In the genomic region with DNA sequence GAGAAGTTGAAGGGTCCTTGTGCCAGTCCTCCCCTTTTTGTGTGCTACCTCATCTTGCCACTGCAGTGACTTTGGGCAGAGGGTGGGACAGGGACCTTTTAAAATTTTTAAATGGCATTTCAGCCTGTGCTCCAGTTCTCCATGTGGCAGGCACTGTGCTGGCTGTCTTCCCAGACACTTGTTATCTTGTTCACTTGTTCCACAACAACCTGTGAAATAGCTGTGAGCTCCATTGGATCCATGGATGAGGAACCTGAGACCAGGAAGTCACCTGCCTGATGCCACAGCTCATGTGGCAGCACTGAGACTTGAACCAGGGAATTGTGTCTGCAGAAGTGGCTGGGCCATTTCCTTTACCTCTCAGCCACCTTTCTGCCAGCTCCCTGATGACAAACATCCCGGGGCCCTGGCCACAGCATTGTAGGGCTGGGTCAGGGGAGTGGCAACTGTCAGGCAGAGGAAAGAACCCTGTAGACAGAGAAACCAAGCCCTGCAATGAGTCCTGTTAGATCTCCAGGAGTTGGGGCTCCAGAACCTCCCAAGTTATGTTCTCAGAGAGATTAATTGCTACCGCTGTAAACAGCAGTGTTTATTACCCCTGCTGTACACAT, we compare ENCODE assay signal across 10 cellular contexts. TPM values are rescaled to one million over a fixed set of nuclear protein-coding genes. Genes with fewer than 3 reads are reported as not detected.
DNase-seq lines count a peak whose midpoint lies in the region; ATAC-seq, FAIRE-seq and TF ChIP-seq lines count a peak whose summit lies in the region.
"Had no signal": no experiment of that assay in that cellular context is flagged by ENCODE, and none has a peak within 500 bp of the region (broad histone marks: within the 10 kb centered on the region; RNA-seq: fewer than 3 reads in every experiment).

No MANE protein-coding gene starts in this region.

- intact Hi-C loops in activated CD4-positive, alpha-beta memory T cell treated with anti-CD3 and anti-CD28 coated beads for 36 hours (cut with micrococcal nuclease), result no loop called here
- intact Hi-C loops in esophagus muscularis mucosa (cut with DNase I) (no loop called here), head of caudate nucleus (cut with DNase I) (no loop called here)

- no peak for TF ChIP-seq CTCF in esophagus muscularis mucosa (IDR thresholded peaks at IDR 0.05)
- no peak for TF ChIP-seq CTCF in parathyroid adenoma (IDR thresholded peaks at IDR 0.05)

- H3K9ac ChIP-seq in parathyroid adenoma, result no peak overlapping the region

- H3K79me2 ChIP-seq in parathyroid adenoma, result peaks cover 3% of the 10 kb centered on the region

- H3K27ac ChIP-seq in CD8-positive, alpha-beta memory T cell (ENCODE audit: low read depth, low read length), result peak overlapping the region; percentile 79
- H3K27ac ChIP-seq in esophagus muscularis mucosa (replicated peaks in 1 of 4) (peak overlapping the region; percentile 78 to 99 (median 96)), parathyroid adenoma (peak overlapping the region; percentile 52)

- DNase-seq in CD8-positive, alpha-beta memory T cell, result peak in 3 of 5 donors; percentile 31 to 65 (median 48)
- DNase-seq in activated CD4-positive, alpha-beta memory T cell treated with anti-CD3 and anti-CD28 coated beads for 36 hours, result peak; percentile 72
- DNase-seq in esophagus muscularis mucosa (ENCODE audit: extremely low spot score) (no peak), HTR-8/SVneo (ENCODE audit: insufficient read length, low spot score) (no peak), HAP-1 (ENCODE audit: low spot score in 2 of 2) (no peak), head of caudate nucleus (no peak)
- DNase-seq: GF-D8, H7 had no signal

- WGBS in esophagus muscularis mucosa, result no CpG with 5 or more reads among the region's 2 CpGs

- H3K4me1 ChIP-seq in CD8-positive, alpha-beta memory T cell (ENCODE audit: insufficient read depth, low read length), result peaks cover 93% of the 10 kb centered on the region
- H3K4me1 ChIP-seq in esophagus muscularis mucosa, result peaks cover 95 to 100% (median 99%) of the 10 kb centered on the region in 4 donors
- H3K4me1 ChIP-seq in parathyroid adenoma, result peaks cover 43% of the 10 kb centered on the region
- peaks cover 17% of the 10 kb centered on the region for H3K4me1 ChIP-seq in HAP-1

- H3K27me3 ChIP-seq in CD8-positive, alpha-beta memory T cell (ENCODE audit: insufficient read depth, low read length, poor library complexity, severe bottlenecking), result no peaks in the 10 kb centered on the region
- H3K27me3 ChIP-seq in esophagus muscularis mucosa (no peaks in the 10 kb centered on the region), parathyroid adenoma (ENCODE audit: control insufficient read depth, insufficient read depth, low read length) (no peaks in the 10 kb centered on the region), HAP-1 (ENCODE audit: low read depth) (no peaks in the 10 kb centered on the region)

- POLR2A ChIA-PET in CD8-positive, alpha-beta memory T cell (lab: Charles Lee), result interaction anchor here (1.1 to 3.7 kb wide), 5 partner anchors 14 to 142 kb away, joined by 3 to 34 read pairs (median 8); a partner anchor contains a TSS
- POLR2A ChIA-PET in activated CD4-positive, alpha-beta memory T cell treated with anti-CD3 and anti-CD28 coated beads for 36 hours (lab: Charles Lee), result interaction anchor here (0.9 to 3.3 kb wide), 4 partner anchors 27 to 89 kb away, joined by 3 to 17 read pairs (median 10); a partner anchor contains a TSS

- H3K36me3 ChIP-seq in CD8-positive, alpha-beta memory T cell (ENCODE audit: insufficient read depth, low read length), result peaks cover 20% of the 10 kb centered on the region
- peaks cover 10 to 55% (median 44%) of the 10 kb centered on the region in 4 donors for H3K36me3 ChIP-seq in esophagus muscularis mucosa
- H3K36me3 ChIP-seq in parathyroid adenoma (ENCODE audit: control insufficient read depth, insufficient read depth, low read length), result no peaks in the 10 kb centered on the region
- H3K36me3 ChIP-seq in HAP-1 (replicated peaks), result peaks cover 70% of the 10 kb centered on the region

- H3K9me3 Mint-ChIP-seq in CD8-positive, alpha-beta memory T cell, result no peaks in the 10 kb centered on the region
- H3K9me3 Mint-ChIP-seq in activated CD4-positive, alpha-beta memory T cell treated with anti-CD3 and anti-CD28 coated beads for 36 hours, result no peaks in the 10 kb centered on the region

- H2AFZ ChIP-seq in parathyroid adenoma, result no peak overlapping the region

- H3K4me1 Mint-ChIP-seq in CD8-positive, alpha-beta memory T cell, result peaks cover 70 to 89% (median 80%) of the 10 kb centered on the region in 3 donors
- H3K4me1 Mint-ChIP-seq in activated CD4-positive, alpha-beta memory T cell treated with anti-CD3 and anti-CD28 coated beads for 36 hours (ENCODE audit: low read depth), result peaks cover 84% of the 10 kb centered on the region

- no peak for TF ChIP-seq EP300 in esophagus muscularis mucosa (IDR thresholded peaks at IDR 0.05)

- peaks cover 5 to 74% (median 7%) of the 10 kb centered on the region in 3 donors for H3K36me3 Mint-ChIP-seq in CD8-positive, alpha-beta memory T cell
- peaks cover 40% of the 10 kb centered on the region for H3K36me3 Mint-ChIP-seq in activated CD4-positive, alpha-beta memory T cell treated with anti-CD3 and anti-CD28 coated beads for 36 hours

- FAIRE-seq in HTR-8/SVneo (lab: Jason Lieb, UNC), result no peak

- TF ChIP-seq POLR2A in esophagus muscularis mucosa (IDR thresholded peaks at IDR 0.05; ENCODE audit: low read depth), result no peak

- peak overlapping the region; percentile 36 to 96 (median 76) for H3K4me3 Mint-ChIP-seq in CD8-positive, alpha-beta memory T cell
- H3K4me3 Mint-ChIP-seq in activated CD4-positive, alpha-beta memory T cell treated with anti-CD3 and anti-CD28 coated beads for 36 hours, result peak overlapping the region; percentile 45

- CTCF ChIA-PET in CD8-positive, alpha-beta memory T cell (lab: Charles Lee), result interaction anchor here (0.6 to 4.6 kb wide), 12 partner anchors 12 to 171 kb away, joined by 3 to 38 read pairs (median 4); a partner anchor contains a TSS
- CTCF ChIA-PET in activated CD4-positive, alpha-beta memory T cell treated with anti-CD3 and anti-CD28 coated beads for 36 hours (lab: Charles Lee), result interaction anchor here (0.6 to 5.8 kb wide), 12 partner anchors 12 to 1707 kb away, joined by 3 to 58 read pairs (median 8); a partner anchor contains a TSS

- H3K27me3 Mint-ChIP-seq in CD8-positive, alpha-beta memory T cell, result no peaks in the 10 kb centered on the region
- no peaks in the 10 kb centered on the region for H3K27me3 Mint-ChIP-seq in activated CD4-positive, alpha-beta memory T cell treated with anti-CD3 and anti-CD28 coated beads for 36 hours

- H3K27ac Mint-ChIP-seq in CD8-positive, alpha-beta memory T cell, result peak overlapping the region; percentile 93 to 100 (median 98)
- peak overlapping the region; percentile 89 for H3K27ac Mint-ChIP-seq in activated CD4-positive, alpha-beta memory T cell treated with anti-CD3 and anti-CD28 coated beads for 36 hours

- in situ Hi-C loops in HAP-1 (cut with MboI; ENCODE audit: low sequenced_read_pairs), result no loop called here

- no peaks in the 10 kb centered on the region for H3K9me3 ChIP-seq in CD8-positive, alpha-beta memory T cell (ENCODE audit: low read length)
- H3K9me3 ChIP-seq in esophagus muscularis mucosa (no peaks in the 10 kb centered on the region), parathyroid adenoma (ENCODE audit: control insufficient read depth, low read length) (no peaks in the 10 kb centered on the region), HAP-1 (no peaks in the 10 kb centered on the region)

- peak overlapping the region; percentile 5 for H3K4me2 ChIP-seq in parathyroid adenoma (ENCODE audit: low read length)

- ATAC-seq in HG02798 (IDR thresholded peaks at IDR 0.05; ENCODE audit: poor library complexity, unreplicated experiment), result no peak

- peak overlapping the region; percentile 46 for H3K4me3 ChIP-seq in CD8-positive, alpha-beta memory T cell (ENCODE audit: low read length)
- no peak overlapping the region for H3K4me3 ChIP-seq in esophagus muscularis mucosa
- H3K4me3 ChIP-seq in parathyroid adenoma (ENCODE audit: low read depth, low read length), result no peak overlapping the region
- no peak overlapping the region for H3K4me3 ChIP-seq in HAP-1

RNA-seq across cellular contexts. Expression of a gene that starts 6.4 kb away (rescaled TPM):
- total RNA-seq in CD8-positive, alpha-beta memory T cell, result 100 to 1,000 TPM; 101 to 103 TPM
- 174 TPM for polyA plus RNA-seq in CD8-positive, alpha-beta memory T cell
- 10 to 100 TPM; 89.1 to 90.3 TPM for total RNA-seq in activated CD4-positive, alpha-beta memory T cell treated with anti-CD3 and anti-CD28 coated beads for 36 hours
- 100 to 1,000 TPM in 2 of 4 donors, 10 to 100 TPM in 2; 93.1 to 131 (median 101) TPM for total RNA-seq in esophagus muscularis mucosa

RNA-seq across cellular contexts. Expression of a gene that starts 27.3 kb away (rescaled TPM):
- 10 to 100 TPM; 24.2 to 27.2 TPM for total RNA-seq in CD8-positive, alpha-beta memory T cell
- 95.2 TPM for polyA plus RNA-seq in CD8-positive, alpha-beta memory T cell
- 10 to 100 TPM; 38.0 to 41.7 TPM for total RNA-seq in activated CD4-positive, alpha-beta memory T cell treated with anti-CD3 and anti-CD28 coated beads for 36 hours
- 10 to 100 TPM; 22.9 to 26.6 (median 23.2) TPM for total RNA-seq in esophagus muscularis mucosa

RNA-seq across cellular contexts. Expression of a gene that starts 30.0 kb away (rescaled TPM):
- total RNA-seq in CD8-positive, alpha-beta memory T cell, result 1 to 10 TPM in 1 of 2 experiments, under 1 TPM in 1; 0.89 to 1.1 TPM
- polyA plus RNA-seq in CD8-positive, alpha-beta memory T cell, result not detected
- under 1 TPM in 1 of 2 experiments, not detected in 1; 1.00 TPM for total RNA-seq in activated CD4-positive, alpha-beta memory T cell treated with anti-CD3 and anti-CD28 coated beads for 36 hours
- 1 to 10 TPM; 2.1 to 4.1 (median 2.7) TPM for total RNA-seq in esophagus muscularis mucosa
- total RNA-seq: H7 had no signal

RNA-seq across cellular contexts. Expression of a gene that starts 44.9 kb away (rescaled TPM):
- not detected for total RNA-seq in CD8-positive, alpha-beta memory T cell
- polyA plus RNA-seq in CD8-positive, alpha-beta memory T cell, result not detected
- total RNA-seq in activated CD4-positive, alpha-beta memory T cell treated with anti-CD3 and anti-CD28 coated beads for 36 hours, result not detected
- total RNA-seq in esophagus muscularis mucosa, result not detected
- total RNA-seq: H7 had no signal

RNA-seq across cellular contexts. Expression of a gene that starts 54.4 kb away (rescaled TPM):
- total RNA-seq in CD8-positive, alpha-beta memory T cell, result 100 to 1,000 TPM; 202 TPM
- 89.5 TPM for polyA plus RNA-seq in CD8-positive, alpha-beta memory T cell
- 100 to 1,000 TPM; 241 to 253 TPM for total RNA-seq in activated CD4-positive, alpha-beta memory T cell treated with anti-CD3 and anti-CD28 coated beads for 36 hours
- total RNA-seq in esophagus muscularis mucosa, result 10 to 100 TPM; 47.3 to 69.1 (median 57.6) TPM

Comparison
In these comparisons a context has a peak if more than half of its experiments do, and no peak if none do; other contexts are left out.
1. DNase-seq: peak in CD8-positive, alpha-beta memory T cell (3 of 5) and activated CD4-positive, alpha-beta memory T cell treated with anti-CD3 and anti-CD28 coated beads for 36 hours (single experiment); none in esophagus muscularis mucosa (single experiment), HTR-8/SVneo (single experiment), HAP-1 (0 of 2) and head of caudate nucleus (0 of 42).
2. Peak in every context shown above with its lines, with median percentiles within 50 percentile points of each other: H3K27ac ChIP-seq.